In the genomic region with DNA sequence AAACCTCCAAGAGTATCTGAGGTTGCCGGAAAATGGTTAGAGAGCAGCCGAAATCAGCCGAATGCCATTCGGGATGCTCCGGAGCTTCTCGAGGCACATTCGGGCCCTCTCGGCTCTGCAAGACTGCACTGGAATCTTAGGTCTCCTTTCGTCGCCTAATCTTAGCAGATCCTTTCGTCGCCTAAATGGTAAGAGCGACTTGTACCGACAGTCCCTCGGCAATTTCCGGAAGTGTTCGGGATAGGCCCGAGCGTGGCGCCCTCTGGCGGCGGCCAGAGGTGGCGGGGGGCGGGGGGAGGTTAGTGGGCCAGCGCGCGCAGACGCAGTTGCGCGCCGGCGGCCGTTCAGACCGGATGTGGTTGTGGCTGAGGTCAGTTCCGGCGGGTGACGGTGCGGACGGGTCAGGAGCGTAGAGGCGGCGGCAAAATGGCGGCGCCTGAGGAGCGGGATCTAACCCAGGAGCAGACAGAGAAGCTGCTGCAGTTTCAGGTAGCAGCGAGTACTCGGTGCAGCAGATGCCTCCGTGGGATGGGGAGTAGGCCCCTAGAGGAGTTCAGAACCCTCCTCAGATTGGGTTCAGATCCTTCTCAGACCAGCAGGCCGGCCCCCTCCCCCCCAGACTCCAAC, we compare ENCODE assay signal across 1 cellular context.
TF ChIP-seq lines count a peak whose summit lies in the region.

A gene with protein sequence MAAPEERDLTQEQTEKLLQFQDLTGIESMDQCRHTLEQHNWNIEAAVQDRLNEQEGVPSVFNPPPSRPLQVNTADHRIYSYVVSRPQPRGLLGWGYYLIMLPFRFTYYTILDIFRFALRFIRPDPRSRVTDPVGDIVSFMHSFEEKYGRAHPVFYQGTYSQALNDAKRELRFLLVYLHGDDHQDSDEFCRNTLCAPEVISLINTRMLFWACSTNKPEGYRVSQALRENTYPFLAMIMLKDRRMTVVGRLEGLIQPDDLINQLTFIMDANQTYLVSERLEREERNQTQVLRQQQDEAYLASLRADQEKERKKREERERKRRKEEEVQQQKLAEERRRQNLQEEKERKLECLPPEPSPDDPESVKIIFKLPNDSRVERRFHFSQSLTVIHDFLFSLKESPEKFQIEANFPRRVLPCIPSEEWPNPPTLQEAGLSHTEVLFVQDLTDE (plus strand): TSS at position 404 of the 627 bp plus-strand sequence. CDS start 23 bp downstream, at position 427.

TF ChIP-seq in H1, 55 proteins besides CTCF, POLR2A, EP300 and RAD21 (continued from another document):
- no peak; a peak in 1 of 4 replicates for TF ChIP-seq HDAC2 (IDR thresholded peaks at IDR 0.05; ENCODE audit: borderline replicate concordance in 1 of 2, low read depth in 2 of 2, low read length in 2 of 2)
